8 cellular contexts compared by ENCODE assay signal in the genomic region with DNA sequence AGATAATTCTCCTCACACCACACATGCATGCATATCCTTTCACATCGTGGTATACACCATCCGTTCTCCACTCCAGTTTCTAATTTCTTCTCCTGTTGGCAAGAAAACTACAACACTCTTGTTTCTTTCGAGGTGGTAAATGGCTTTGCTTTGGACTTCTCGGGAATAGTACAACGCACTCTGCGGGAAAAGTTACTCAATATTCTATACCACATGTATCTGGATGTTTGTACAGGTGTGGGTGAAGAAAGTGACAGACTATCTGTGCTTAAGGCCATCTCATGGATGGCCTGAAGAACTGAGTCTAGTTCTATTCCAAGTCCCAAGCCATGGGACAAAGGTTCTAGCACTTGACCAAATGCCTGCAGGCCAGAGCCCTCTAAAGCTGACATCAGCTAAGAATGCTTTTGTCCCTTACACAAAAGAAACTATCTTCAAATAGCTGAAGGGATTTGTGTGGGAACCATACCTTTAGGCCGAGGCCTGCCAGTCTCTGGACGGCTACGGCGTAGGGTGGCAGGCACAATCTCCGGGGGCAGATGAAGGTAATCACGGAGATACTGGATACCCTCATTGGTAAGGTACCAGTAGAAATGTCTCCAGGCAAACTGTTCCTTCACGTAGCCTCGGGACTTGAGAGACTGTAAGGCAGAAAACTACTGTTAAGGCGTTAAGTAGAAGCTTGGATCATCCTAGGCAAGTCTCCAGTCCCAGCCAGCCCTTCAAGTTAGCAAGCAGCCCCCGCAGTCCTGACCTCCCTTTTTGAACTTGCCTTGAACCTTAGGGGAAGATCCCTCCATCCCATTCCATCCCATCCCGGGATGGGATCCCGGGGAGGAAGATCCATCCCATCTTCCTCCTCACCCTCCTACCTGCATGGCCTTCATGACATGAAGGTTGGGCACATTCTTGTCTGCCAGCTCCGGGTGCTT. TPM values are rescaled to one million over a fixed set of nuclear protein-coding genes. Genes with fewer than 3 reads are reported as not detected.
DNase-seq lines count a peak whose midpoint lies in the region; ATAC-seq, FAIRE-seq and TF ChIP-seq lines count a peak whose summit lies in the region.

No MANE protein-coding gene starts in this region.

- no peaks in the 10 kb centered on the region for H3K27me3 Mint-ChIP-seq in activated T-cell treated with anti-CD3 and anti-CD28 coated beads, Interleukin-2, amount 50 U/mL, for 72 hours (ENCODE audit: low read depth)

- DNase-seq in HT1080 (ENCODE audit: low read depth) (peak; percentile 28), RCC 7860 (ENCODE audit: low spot score) (no peak), mucosa of descending colon (no peak)
- no peak for DNase-seq in activated T-cell treated with anti-CD3 and anti-CD28 coated beads, Interleukin-2, amount 50 U/mL, for 72 hours
- DNase-seq in stimulated activated effector memory CD8-positive, alpha-beta T cell treated with anti-CD3 and anti-CD28 coated beads, Interleukin-12 subunit alpha, Interleukin-12 subunit beta, amount 100 ng/mL, for 72 hours (ENCODE audit: low spot score in 2 of 2), result no peak

- H3K4me3 Mint-ChIP-seq in activated T-cell treated with anti-CD3 and anti-CD28 coated beads, Interleukin-2, amount 50 U/mL, for 72 hours, result peak overlapping the region; percentile 99 to 100
- H3K4me3 Mint-ChIP-seq in stimulated activated effector memory CD8-positive, alpha-beta T cell treated with anti-CD3 and anti-CD28 coated beads, Interleukin-12 subunit alpha, Interleukin-12 subunit beta, amount 100 ng/mL, for 72 hours, result peak overlapping the region; percentile 98

- peaks cover 11 to 31% of the 10 kb centered on the region in 2 donors for H3K36me3 Mint-ChIP-seq in activated T-cell treated with anti-CD3 and anti-CD28 coated beads, Interleukin-2, amount 50 U/mL, for 72 hours (ENCODE audit: insufficient read depth in 2 of 2)
- peaks cover 67% of the 10 kb centered on the region for H3K36me3 Mint-ChIP-seq in stimulated activated effector memory CD8-positive, alpha-beta T cell treated with anti-CD3 and anti-CD28 coated beads, Interleukin-12 subunit alpha, Interleukin-12 subunit beta, amount 100 ng/mL, for 72 hours

- FAIRE-seq in RCC 7860 (lab: Jason Lieb, UNC), result no peak

- no peak for TF ChIP-seq CTCF in mucosa of descending colon (IDR thresholded peaks at IDR 0.05)

- H3K9me3 Mint-ChIP-seq in activated T-cell treated with anti-CD3 and anti-CD28 coated beads, Interleukin-2, amount 50 U/mL, for 72 hours, result no peaks in the 10 kb centered on the region
- H3K9me3 Mint-ChIP-seq in stimulated activated effector memory CD8-positive, alpha-beta T cell treated with anti-CD3 and anti-CD28 coated beads, Interleukin-12 subunit alpha, Interleukin-12 subunit beta, amount 100 ng/mL, for 72 hours, result no peaks in the 10 kb centered on the region

- H3K4me3 ChIP-seq in iPS-11a (ENCODE audit: low read depth, low read length), result peak overlapping the region; percentile 98
- no peak overlapping the region for H3K4me3 ChIP-seq in mucosa of descending colon

- H3K27ac Mint-ChIP-seq in activated T-cell treated with anti-CD3 and anti-CD28 coated beads, Interleukin-2, amount 50 U/mL, for 72 hours, result peak overlapping the region; percentile 99
- peak overlapping the region; percentile 100 for H3K27ac Mint-ChIP-seq in stimulated activated effector memory CD8-positive, alpha-beta T cell treated with anti-CD3 and anti-CD28 coated beads, Interleukin-12 subunit alpha, Interleukin-12 subunit beta, amount 100 ng/mL, for 72 hours

- intact Hi-C loops in mucosa of descending colon (cut with DNase I, micrococcal nuclease), result no loop called here

- H3K9me3 ChIP-seq in mucosa of descending colon, result no peaks in the 10 kb centered on the region

- peaks cover 9% of the 10 kb centered on the region for H3K4me1 ChIP-seq in mucosa of descending colon (ENCODE audit: low read depth)

- no peak for ATAC-seq in activated T-cell treated with anti-CD3 and anti-CD28 coated beads, Interleukin-2, amount 50 U/mL, for 72 hours (replicated peaks in 1 of 2)
- ATAC-seq in stimulated activated effector memory CD8-positive, alpha-beta T cell treated with anti-CD3 and anti-CD28 coated beads, Interleukin-12 subunit alpha, Interleukin-12 subunit beta, amount 100 ng/mL, for 72 hours, result no peak
- ATAC-seq in HG03457 (IDR thresholded peaks at IDR 0.05; ENCODE audit: unreplicated experiment), result no peak
- ATAC-seq in GM21381 (IDR thresholded peaks at IDR 0.05; ENCODE audit: unreplicated experiment), result no peak
- no peak for ATAC-seq in mucosa of descending colon

- peaks cover 14% of the 10 kb centered on the region for H3K36me3 ChIP-seq in mucosa of descending colon (ENCODE audit: low read depth)

- H3K4me1 Mint-ChIP-seq in activated T-cell treated with anti-CD3 and anti-CD28 coated beads, Interleukin-2, amount 50 U/mL, for 72 hours (ENCODE audit: low read depth), result peaks cover 44% of the 10 kb centered on the region
- peaks cover 28% of the 10 kb centered on the region for H3K4me1 Mint-ChIP-seq in stimulated activated effector memory CD8-positive, alpha-beta T cell treated with anti-CD3 and anti-CD28 coated beads, Interleukin-12 subunit alpha, Interleukin-12 subunit beta, amount 100 ng/mL, for 72 hours

RNA-seq across cellular contexts. Expression of a gene that starts 1.4 kb away (rescaled TPM):
- total RNA-seq in HT1080 (2014; rRNA removed; shearing (Covaris generic)), result 1,808 and 3,039 TPM in 2 replicates
- 4,132 and 4,778 TPM in 2 replicates for polyA plus RNA-seq in HT1080 (2015; cell fraction: cytosol; rRNA removed)
- 1,345 and 1,445 TPM in 2 replicates for polyA plus RNA-seq in HT1080 (2015; cell fraction: nucleus; rRNA removed)
- total RNA-seq in activated T-cell treated with anti-CD3 and anti-CD28 coated beads, Interleukin-2, amount 50 U/mL, for 72 hours, result 1,000 to 10,000 TPM; 2,209 to 2,226 TPM
- 1,000 to 10,000 TPM in 2 of 3 donors, 100 to 1,000 TPM in 1; 999 to 1,006 (median 1,004) TPM for total RNA-seq in mucosa of descending colon

RNA-seq across cellular contexts. Expression of a gene that starts 32.0 kb away (rescaled TPM):
- total RNA-seq in HT1080 (2014; rRNA removed; shearing (Covaris generic)), result 14.8 and 19.2 TPM in 2 replicates
- polyA plus RNA-seq in HT1080 (2015; cell fraction: cytosol; rRNA removed), result 16.9 and 21.9 TPM in 2 replicates
- polyA plus RNA-seq in HT1080 (2015; cell fraction: nucleus; rRNA removed), result 13.7 and 17.1 TPM in 2 replicates
- 10 to 100 TPM; 11.1 to 13.7 TPM for total RNA-seq in activated T-cell treated with anti-CD3 and anti-CD28 coated beads, Interleukin-2, amount 50 U/mL, for 72 hours
- 10 to 100 TPM; 19.1 to 48.7 (median 26.7) TPM for total RNA-seq in mucosa of descending colon

RNA-seq across cellular contexts. Expression of a gene that starts 41.4 kb away (rescaled TPM):
- total RNA-seq in HT1080 (2014; rRNA removed; shearing (Covaris generic)), result not detected in 2 replicates
- polyA plus RNA-seq in HT1080 (2015; cell fraction: cytosol; rRNA removed), result 0.01 and 0.06 TPM in 2 replicates
- polyA plus RNA-seq in HT1080 (2015; cell fraction: nucleus; rRNA removed), result 0.02 TPM in 1 of 2 replicates, not detected in the other
- under 1 TPM in 1 of 2 donors, not detected in 1; 0.29 TPM for total RNA-seq in activated T-cell treated with anti-CD3 and anti-CD28 coated beads, Interleukin-2, amount 50 U/mL, for 72 hours
- total RNA-seq in mucosa of descending colon, result 1 to 10 TPM in 1 of 3 donors, under 1 TPM in 2; 0.41 to 1.9 (median 0.67) TPM
